ENCODE assay signal across 15 cellular contexts in genomic region chr20:33790571-33790970, GRCh38. TPM values are rescaled to one million over a fixed set of nuclear protein-coding genes. Genes with fewer than 3 reads are reported as not detected.
DNase-seq lines count a peak whose midpoint lies in the region; FAIRE-seq and TF ChIP-seq lines count a peak whose summit lies in the region.
"Had no signal": no experiment of that assay in that cellular context is flagged by ENCODE, and none has a peak within 500 bp of the region (broad histone marks: within the 10 kb centered on the region; RNA-seq: fewer than 3 reads in every experiment).

No MANE protein-coding gene starts in this region.

- H4K20me1 ChIP-seq in endothelial cell of umbilical vein (replicated peaks; ENCODE audit: control insufficient read depth, extremely low read depth, insufficient read depth, low read length), result no peaks in the 10 kb centered on the region
- H4K20me1 ChIP-seq: BLaER1 had no signal

- H2AFZ ChIP-seq in endothelial cell of umbilical vein (ENCODE audit: low read depth, low read length), result no peak overlapping the region

- no peak overlapping the region for H3K56ac ChIP-seq in mesendoderm (ENCODE audit: low read length)

- FAIRE-seq in endothelial cell of umbilical vein (lab: Jason Lieb, UNC), result no peak
- FAIRE-seq: TTC549 had no signal

- H3K9me1 ChIP-seq in endothelial cell of umbilical vein (replicated peaks; ENCODE audit: control insufficient read depth, extremely low read depth, insufficient read depth, low read length), result no peaks in the 10 kb centered on the region

- H3K79me2 ChIP-seq in endothelial cell of umbilical vein (ENCODE audit: control insufficient read depth, insufficient read depth, low read length) (no peaks in the 10 kb centered on the region), mesendoderm (ENCODE audit: control insufficient read depth, insufficient read depth, low read length) (no peaks in the 10 kb centered on the region)

- no peaks in the 10 kb centered on the region for H3K27me3 ChIP-seq in endothelial cell of umbilical vein (ENCODE audit: control insufficient read depth in 2 of 2, insufficient read depth in 2 of 2, low read length in 2 of 2)
- H3K27me3 ChIP-seq in mesendoderm (ENCODE audit: insufficient read depth, low read length, poor library complexity), result no peaks in the 10 kb centered on the region
- H3K27me3 ChIP-seq: BLaER1 had no signal

- H3K36me3 ChIP-seq in endothelial cell of umbilical vein (ENCODE audit: control insufficient read depth in 2 of 2, extremely low read depth in 1 of 2, insufficient read depth in 2 of 2, low read length in 2 of 2), result no peaks in the 10 kb centered on the region
- peaks cover 1% of the 10 kb centered on the region for H3K36me3 ChIP-seq in mesendoderm (ENCODE audit: control insufficient read depth, insufficient read depth, low read length)

- no peaks in the 10 kb centered on the region for H3K79me1 ChIP-seq in mesendoderm (ENCODE audit: low read length)

- H3K4me3 ChIP-seq in endothelial cell of umbilical vein (replicated peaks in 1 of 3; ENCODE audit: insufficient read depth in 1 of 3, low read depth in 1 of 3, low read length in 3 of 3), result no peak overlapping the region
- no peak overlapping the region for H3K4me3 ChIP-seq in mesendoderm (ENCODE audit: low read length)
- H3K4me3 ChIP-seq: BLaER1 had no signal

- no peak overlapping the region for H4K8ac ChIP-seq in mesendoderm (ENCODE audit: low read depth, low read length)

- no CpG with 5 or more reads among the region's 11 CpGs for WGBS in mesendoderm (ENCODE audit: extremely low coverage, insufficient coverage, low lambda C conversion rate)

- H3K27ac ChIP-seq in endothelial cell of umbilical vein (ENCODE audit: insufficient read depth, low read depth, low read length) (peak overlapping the region; percentile 4), mesendoderm (ENCODE audit: low read depth, low read length) (no peak overlapping the region)
- H3K27ac ChIP-seq: BLaER1 had no signal

- CTCF ChIA-PET in endothelial cell of umbilical vein (lab: Charles Lee), result no interaction called here

- no peak for TF ChIP-seq CTCF in endothelial cell of umbilical vein (IDR thresholded peaks at IDR 0.05; ENCODE audit: extremely low read depth in 1 of 2, insufficient read depth in 1 of 2, low read depth in 1 of 2, low read length in 2 of 2)

- intact Hi-C loops in endothelial cell of umbilical vein (cut with micrococcal nuclease), result no loop called here
- intact Hi-C loops in posterior vena cava (cut with DNase I), result no loop called here
- intact Hi-C loops in head of caudate nucleus (cut with DNase I), result no loop called here

- H2BK15ac ChIP-seq in mesendoderm (replicated peaks; ENCODE audit: low read depth), result no peak overlapping the region

- H2BK120ac ChIP-seq in mesendoderm (ENCODE audit: low read depth, low read length), result no peak overlapping the region

- DNase-seq in DMS53 treated with DMSO at 0.1 percent for 48 hours (lab: John Stamatoyannopoulos, UW; ENCODE audit: unreplicated experiment) (peak; percentile 63), NCI-H2171 (lab: John Stamatoyannopoulos, UW) (peak; percentile 30), endothelial cell of umbilical vein (ENCODE audit: low read depth, low spot score) (no peak), posterior vena cava (ENCODE audit: low spot score) (peak; percentile 43), T1000 (lab: John Stamatoyannopoulos, UW) (no peak), mesendoderm (no peak), head of caudate nucleus (no peak), foreskin melanocyte (no peak)
- DNase-seq: activated CD8-positive, alpha-beta memory T cell treated with anti-CD3 and anti-CD28 coated beads, Interleukin-2, amount 50 U/mL, for 48 hours; amniotic stem cell; Karpas-422; left ventricle myocardium superior; NCI-H345 had no signal

- no peak overlapping the region for H3K23ac ChIP-seq in mesendoderm (ENCODE audit: low read length)

- H3K9ac ChIP-seq in endothelial cell of umbilical vein (replicated peaks; ENCODE audit: extremely low read depth, insufficient read depth, low read length) (no peak overlapping the region), mesendoderm (ENCODE audit: low read length) (no peak overlapping the region)
- H3K9ac ChIP-seq: BLaER1 had no signal

- H3K4ac ChIP-seq in mesendoderm (ENCODE audit: low read depth, low read length), result no peak overlapping the region

- peaks cover 53% of the 10 kb centered on the region for H3K4me1 ChIP-seq in endothelial cell of umbilical vein (ENCODE audit: control insufficient read depth, extremely low read depth, insufficient read depth, low read length)
- no peaks in the 10 kb centered on the region for H3K4me1 ChIP-seq in mesendoderm (ENCODE audit: control insufficient read depth, low read depth, low read length)

- no peak for TF ChIP-seq POLR2A in endothelial cell of umbilical vein (IDR thresholded peaks at IDR 0.05; ENCODE audit: low read depth, low read length)

- H2AK5ac ChIP-seq in mesendoderm (ENCODE audit: low read length), result no peak overlapping the region

- no TSS peak for BruUV-seq in endothelial cell of umbilical vein (replicated peaks; lab: Mats Ljungman, UMichigan)

- H2BK5ac ChIP-seq in mesendoderm (ENCODE audit: low read length), result no peak overlapping the region

- no peak overlapping the region for H3K18ac ChIP-seq in mesendoderm (ENCODE audit: low read length)

- no peaks in the 10 kb centered on the region for H3K9me3 ChIP-seq in endothelial cell of umbilical vein (replicated peaks; ENCODE audit: control insufficient read depth, insufficient read depth, low read length)
- H3K9me3 ChIP-seq: BLaER1 had no signal

- no peak overlapping the region for H4K5ac ChIP-seq in mesendoderm (ENCODE audit: low read length)

- H3K4me2 ChIP-seq in endothelial cell of umbilical vein (ENCODE audit: insufficient read depth, low read length), result no peak overlapping the region
- no peak overlapping the region for H3K4me2 ChIP-seq in mesendoderm (ENCODE audit: low read length)
- H3K4me2 ChIP-seq: BLaER1 had no signal

- dilution Hi-C loops in endothelial cell of umbilical vein (cut with MboI; ENCODE audit: extremely low pct_ligation_motif_present, low sequenced_read_pairs), result no loop called here

- POLR2A ChIA-PET in endothelial cell of umbilical vein (lab: Charles Lee), result no interaction called here

TF ChIP-seq in endothelial cell of umbilical vein, 7 proteins besides CTCF, POLR2A, EP300 and RAD21:
- TF ChIP-seq POLR2AphosphoS5 (IDR thresholded peaks at IDR 0.05; ENCODE audit: insufficient read depth, low read depth, low read length) (no peak), JUN (IDR thresholded peaks at IDR 0.05; ENCODE audit: borderline replicate concordance, insufficient read depth, insufficient read length, low read depth) (no peak), MYC (IDR thresholded peaks at IDR 0.05; ENCODE audit: low read depth, low read length) (no peak), MAX (IDR thresholded peaks at IDR 0.05; ENCODE audit: insufficient read depth, insufficient read length) (no peak), GATA2 (IDR thresholded peaks at IDR 0.05; ENCODE audit: insufficient read depth, insufficient read length, low read depth, low read length) (no peak)
TF ChIP-seq in endothelial cell of umbilical vein: peak in this region for 0.

RNA-seq across cellular contexts. Expression of gene CHMP4B, which starts 20.6 kb away (rescaled TPM):
- total RNA-seq in endothelial cell of umbilical vein, result 105 and 112 TPM in 2 replicates
- 54.5 and 64.7 TPM in 2 replicates for polyA plus RNA-seq in endothelial cell of umbilical vein
- 101 and 112 TPM in 2 replicates for polyA plus RNA-seq in endothelial cell of umbilical vein (2011; cell fraction: cytosol; rRNA removed)
- polyA plus RNA-seq in endothelial cell of umbilical vein (2011; cell fraction: nucleus; rRNA removed), result 35.3 and 45.4 TPM in 2 replicates
- polyA plus RNA-seq in endothelial cell of umbilical vein (2012), result 133 and 157 TPM in 2 replicates
- 22.3 and 26.0 TPM in 2 replicates for polyA minus RNA-seq in endothelial cell of umbilical vein
- polyA minus RNA-seq in endothelial cell of umbilical vein (2011; cell fraction: cytosol; rRNA and poly(A)+ RNA removed), result 35.3 TPM
- polyA minus RNA-seq in endothelial cell of umbilical vein (2011; cell fraction: nucleus; rRNA and poly(A)+ RNA removed), result 10.4 and 11.2 TPM in 2 replicates
- 100 to 1,000 TPM in 1 of 2 donors, 10 to 100 TPM in 1; 79.2 to 104 TPM for total RNA-seq in posterior vena cava
- 58.2 TPM for polyA plus RNA-seq in mesendoderm (2013, experiment 1 of 2)
- 60.2 TPM for polyA plus RNA-seq in mesendoderm (2013, experiment 2 of 2)

RNA-seq across cellular contexts. Expression of gene ZNF341, which starts 58.8 kb away (rescaled TPM):
- total RNA-seq in endothelial cell of umbilical vein, result 3.9 and 4.9 TPM in 2 replicates
- polyA plus RNA-seq in endothelial cell of umbilical vein, result 4.9 and 5.5 TPM in 2 replicates
- 3.1 and 3.5 TPM in 2 replicates for polyA plus RNA-seq in endothelial cell of umbilical vein (2011; cell fraction: cytosol; rRNA removed)
- 9.2 and 10.2 TPM in 2 replicates for polyA plus RNA-seq in endothelial cell of umbilical vein (2011; cell fraction: nucleus; rRNA removed)
- polyA plus RNA-seq in endothelial cell of umbilical vein (2012), result 2.5 and 3.4 TPM in 2 replicates
- polyA minus RNA-seq in endothelial cell of umbilical vein, result 4.4 and 5.7 TPM in 2 replicates
- 2.4 TPM for polyA minus RNA-seq in endothelial cell of umbilical vein (2011; cell fraction: cytosol; rRNA and poly(A)+ RNA removed)
- 5.0 and 5.5 TPM in 2 replicates for polyA minus RNA-seq in endothelial cell of umbilical vein (2011; cell fraction: nucleus; rRNA and poly(A)+ RNA removed)
- total RNA-seq in posterior vena cava, result 1 to 10 TPM; 1.8 to 2.0 TPM
- polyA plus RNA-seq in mesendoderm (2013, experiment 1 of 2), result 3.3 TPM
- polyA plus RNA-seq in mesendoderm (2013, experiment 2 of 2), result 3.1 TPM

Comparison
In these comparisons a context has a peak if more than half of its experiments do, and no peak if none do; other contexts are left out.
1. DNase-seq: peak in DMS53 treated with DMSO at 0.1 percent for 48 hours (single experiment), NCI-H2171 (single experiment) and posterior vena cava (single experiment); none in endothelial cell of umbilical vein (single experiment), T1000 (single experiment), mesendoderm (single experiment), head of caudate nucleus (0 of 42) and foreskin melanocyte (single experiment).